In genomic region chr15:75453703-75454470, GRCh38 we compare ENCODE assay signal across 8 cellular contexts. TPM values are rescaled to one million over a fixed set of nuclear protein-coding genes. Genes with fewer than 3 reads are reported as not detected.
DNase-seq lines count a peak whose midpoint lies in the region; ATAC-seq lines count a peak whose summit lies in the region.

No MANE protein-coding gene starts in this region.

- intact Hi-C loops in dendritic cell treated with granulocyte-macrophage colony-stimulating factor and Interleukin-4, amounts not matched to agents 40 ng/mL and 50 ng/mL, for 4 days (cut with micrococcal nuclease): loop anchor here (5.0 to 10.0 kb wide), 5 partner anchors 123 to 667 kb away; partner anchors contain the start of genes PPCDC, PTPN9, SNUPN and SNX33

- H3K36me3 Mint-ChIP-seq in dendritic cell treated with granulocyte-macrophage colony-stimulating factor and Interleukin-4, amounts not matched to agents 40 ng/mL and 50 ng/mL, for 4 days (ENCODE audit: low read depth): peaks cover 31% of the 10 kb centered on the region

- H3K4me1 Mint-ChIP-seq in dendritic cell treated with granulocyte-macrophage colony-stimulating factor and Interleukin-4, amounts not matched to agents 40 ng/mL and 50 ng/mL, for 4 days (ENCODE audit: low read depth): peaks cover 47% of the 10 kb centered on the region

- DNase-seq in CD1c-positive myeloid dendritic cell (ENCODE audit: extremely low spot score): peak; percentile 100
- DNase-seq in NCI-H748 treated with DMSO at 0.1 percent for 48 hours (lab: John Stamatoyannopoulos, UW): peak; percentile 96
- peak; percentile 93 to 95 for DNase-seq in activated CD4-positive, alpha-beta T cell treated with anti-CD3 and anti-CD28 coated beads, Interleukin-2, amount 50 U/mL, for 4 hours
- DNase-seq in left lobe of liver (ENCODE audit: low spot score): peak; percentile 99
- peak; percentile 96 for DNase-seq in stimulated activated CD4-positive, alpha-beta T cell treated with anti-CD3 and anti-CD28 coated beads, Interleukin-2, amount 100 ng/mL, for 24 hours

- ATAC-seq in GM19395 (IDR thresholded peaks at IDR 0.05; ENCODE audit: unreplicated experiment): peak; percentile 37
- ATAC-seq in HG03558 (IDR thresholded peaks at IDR 0.05; ENCODE audit: extremely low read depth, unreplicated experiment): peak; percentile 24
- peak; percentile 54 for ATAC-seq in left lobe of liver

- H3K9me3 Mint-ChIP-seq in dendritic cell treated with granulocyte-macrophage colony-stimulating factor and Interleukin-4, amounts not matched to agents 40 ng/mL and 50 ng/mL, for 4 days: no peaks in the 10 kb centered on the region

- H3K27ac Mint-ChIP-seq in dendritic cell treated with granulocyte-macrophage colony-stimulating factor and Interleukin-4, amounts not matched to agents 40 ng/mL and 50 ng/mL, for 4 days: peak overlapping the region; percentile 96

- H3K4me3 Mint-ChIP-seq in dendritic cell treated with granulocyte-macrophage colony-stimulating factor and Interleukin-4, amounts not matched to agents 40 ng/mL and 50 ng/mL, for 4 days: peak overlapping the region; percentile 90

- H3K27me3 Mint-ChIP-seq in dendritic cell treated with granulocyte-macrophage colony-stimulating factor and Interleukin-4, amounts not matched to agents 40 ng/mL and 50 ng/mL, for 4 days: no peaks in the 10 kb centered on the region

RNA-seq across cellular contexts. Expression of gene SIN3A, which starts 2.4 kb away (rescaled TPM):
- total RNA-seq in left lobe of liver: 23.3 TPM

Comparison
In these comparisons a context has a peak if more than half of its experiments do, and no peak if none do; other contexts are left out.
1. Peak in every context shown above with its lines: DNase-seq and ATAC-seq.